Comparison of ENCODE assay signal across 8 cellular contexts in genomic region chr5:173781826-173782670, GRCh38.
A peak's percentile ranks its signal among the peaks of the same experiment; 100 is the strongest.
DNase-seq lines count a peak whose midpoint lies in the region; ATAC-seq and FAIRE-seq lines count a peak whose summit lies in the region.

No MANE protein-coding gene starts in this region.

- DNase-seq in GOT3 (lab: John Stamatoyannopoulos, UW) (peak; percentile 61), SW 1271 (lab: John Stamatoyannopoulos, UW) (peak; percentile 37 to 60), Right ventricle myocardium superior (peak; percentile 82), putamen (ENCODE audit: low spot score) (peak; percentile 82), urothelium cell line (ENCODE audit: low spot score) (peak; percentile 62), iPS-NIHi11 (ENCODE audit: low spot score) (no peak)
- peak; percentile 9 for DNase-seq in activated naive CD8-positive, alpha-beta T cell treated with anti-CD3 and anti-CD28 coated beads, Interleukin-2, amount 50 U/mL, for 16 hours (ENCODE audit: low read depth, low spot score)

- FAIRE-seq in urothelium cell line (lab: Jason Lieb, UNC), result no peak

- peak; percentile 85 for ATAC-seq in Right ventricle myocardium superior (ENCODE audit: poor library complexity)
- ATAC-seq in HG03460 (IDR thresholded peaks at IDR 0.05; ENCODE audit: unreplicated experiment), result no peak

- intact Hi-C loops in Right ventricle myocardium superior (cut with DNase I), result no loop called here
